Comparison of ENCODE assay signal across 1 cellular context in the genomic region with DNA sequence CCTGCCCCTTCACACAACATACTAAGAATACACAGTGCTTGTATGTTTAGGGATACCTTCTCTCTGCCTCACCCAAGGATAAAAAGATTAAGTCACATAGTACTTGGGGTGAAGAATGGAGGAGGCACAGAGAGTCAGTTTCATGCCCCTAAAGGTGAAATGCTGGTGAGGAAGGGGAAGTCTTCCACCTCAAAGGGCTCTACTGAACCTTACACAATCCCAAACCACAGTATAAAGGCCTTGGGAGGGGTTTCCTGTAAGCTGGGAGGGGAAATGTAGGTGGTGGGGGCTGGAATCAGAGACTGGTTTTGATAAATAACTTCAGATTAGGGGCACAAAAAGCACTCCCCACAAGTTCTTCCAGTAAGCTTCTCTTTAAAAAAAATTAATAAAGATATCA.
TF ChIP-seq lines count a peak whose summit lies in the region.

No MANE protein-coding gene starts in this region.

TF ChIP-seq in WTC11, 78 proteins besides CTCF, POLR2A, EP300 and RAD21:
- TF ChIP-seq, protein P1, sequence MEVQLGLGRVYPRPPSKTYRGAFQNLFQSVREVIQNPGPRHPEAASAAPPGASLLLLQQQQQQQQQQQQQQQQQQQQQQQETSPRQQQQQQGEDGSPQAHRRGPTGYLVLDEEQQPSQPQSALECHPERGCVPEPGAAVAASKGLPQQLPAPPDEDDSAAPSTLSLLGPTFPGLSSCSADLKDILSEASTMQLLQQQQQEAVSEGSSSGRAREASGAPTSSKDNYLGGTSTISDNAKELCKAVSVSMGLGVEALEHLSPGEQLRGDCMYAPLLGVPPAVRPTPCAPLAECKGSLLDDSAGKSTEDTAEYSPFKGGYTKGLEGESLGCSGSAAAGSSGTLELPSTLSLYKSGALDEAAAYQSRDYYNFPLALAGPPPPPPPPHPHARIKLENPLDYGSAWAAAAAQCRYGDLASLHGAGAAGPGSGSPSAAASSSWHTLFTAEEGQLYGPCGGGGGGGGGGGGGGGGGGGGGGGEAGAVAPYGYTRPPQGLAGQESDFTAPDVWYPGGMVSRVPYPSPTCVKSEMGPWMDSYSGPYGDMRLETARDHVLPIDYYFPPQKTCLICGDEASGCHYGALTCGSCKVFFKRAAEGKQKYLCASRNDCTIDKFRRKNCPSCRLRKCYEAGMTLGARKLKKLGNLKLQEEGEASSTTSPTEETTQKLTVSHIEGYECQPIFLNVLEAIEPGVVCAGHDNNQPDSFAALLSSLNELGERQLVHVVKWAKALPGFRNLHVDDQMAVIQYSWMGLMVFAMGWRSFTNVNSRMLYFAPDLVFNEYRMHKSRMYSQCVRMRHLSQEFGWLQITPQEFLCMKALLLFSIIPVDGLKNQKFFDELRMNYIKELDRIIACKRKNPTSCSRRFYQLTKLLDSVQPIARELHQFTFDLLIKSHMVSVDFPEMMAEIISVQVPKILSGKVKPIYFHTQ (CRISPR knock-in tag; IDR thresholded peaks at IDR 0.05): no peak
- TF ChIP-seq, protein P2, sequence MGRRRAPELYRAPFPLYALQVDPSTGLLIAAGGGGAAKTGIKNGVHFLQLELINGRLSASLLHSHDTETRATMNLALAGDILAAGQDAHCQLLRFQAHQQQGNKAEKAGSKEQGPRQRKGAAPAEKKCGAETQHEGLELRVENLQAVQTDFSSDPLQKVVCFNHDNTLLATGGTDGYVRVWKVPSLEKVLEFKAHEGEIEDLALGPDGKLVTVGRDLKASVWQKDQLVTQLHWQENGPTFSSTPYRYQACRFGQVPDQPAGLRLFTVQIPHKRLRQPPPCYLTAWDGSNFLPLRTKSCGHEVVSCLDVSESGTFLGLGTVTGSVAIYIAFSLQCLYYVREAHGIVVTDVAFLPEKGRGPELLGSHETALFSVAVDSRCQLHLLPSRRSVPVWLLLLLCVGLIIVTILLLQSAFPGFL (CRISPR knock-in tag; IDR thresholded peaks at IDR 0.05; ENCODE audit: borderline replicate concordance): no peak
- TF ChIP-seq JAZF1 (CRISPR knock-in tag; IDR thresholded peaks at IDR 0.05) (no peak), ZNF416 (CRISPR knock-in tag; IDR thresholded peaks at IDR 0.05) (no peak), ZNF232 (CRISPR knock-in tag; IDR thresholded peaks at IDR 0.05) (no peak), NR3C1 (CRISPR knock-in tag; conservative IDR thresholded peaks at IDR 0.05; ENCODE audit: low read depth) (no peak), CBFB (CRISPR knock-in tag; IDR thresholded peaks at IDR 0.05; ENCODE audit: low read depth) (no peak), ZNF423 (CRISPR knock-in tag; IDR thresholded peaks at IDR 0.05) (no peak), ATF1 (CRISPR knock-in tag; IDR thresholded peaks at IDR 0.05) (no peak), ZBTB21 (CRISPR knock-in tag; IDR thresholded peaks at IDR 0.05; ENCODE audit: borderline replicate concordance) (no peak), FOXP1 (CRISPR knock-in tag; IDR thresholded peaks at IDR 0.05; ENCODE audit: borderline replicate concordance) (no peak), ZNF138 (CRISPR knock-in tag; conservative IDR thresholded peaks at IDR 0.05) (no peak), CREB1 (CRISPR knock-in tag; IDR thresholded peaks at IDR 0.05) (no peak), MXD4 (CRISPR knock-in tag; IDR thresholded peaks at IDR 0.05; ENCODE audit: borderline replicate concordance) (no peak), EMX1 (CRISPR knock-in tag; IDR thresholded peaks at IDR 0.05) (no peak), SMAD4 (CRISPR knock-in tag; IDR thresholded peaks at IDR 0.05) (no peak)
- TF ChIP-seq, protein P3, sequence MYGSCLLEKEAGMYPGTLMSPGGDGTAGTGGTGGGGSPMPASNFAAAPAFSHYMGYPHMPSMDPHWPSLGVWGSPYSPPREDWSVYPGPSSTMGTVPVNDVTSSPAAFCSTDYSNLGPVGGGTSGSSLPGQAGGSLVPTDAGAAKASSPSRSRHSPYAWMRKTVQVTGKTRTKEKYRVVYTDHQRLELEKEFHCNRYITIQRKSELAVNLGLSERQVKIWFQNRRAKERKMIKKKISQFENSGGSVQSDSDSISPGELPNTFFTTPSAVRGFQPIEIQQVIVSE (CRISPR knock-in tag; IDR thresholded peaks at IDR 0.05; ENCODE audit: borderline replicate concordance): no peak
- TF ChIP-seq, protein P4, sequence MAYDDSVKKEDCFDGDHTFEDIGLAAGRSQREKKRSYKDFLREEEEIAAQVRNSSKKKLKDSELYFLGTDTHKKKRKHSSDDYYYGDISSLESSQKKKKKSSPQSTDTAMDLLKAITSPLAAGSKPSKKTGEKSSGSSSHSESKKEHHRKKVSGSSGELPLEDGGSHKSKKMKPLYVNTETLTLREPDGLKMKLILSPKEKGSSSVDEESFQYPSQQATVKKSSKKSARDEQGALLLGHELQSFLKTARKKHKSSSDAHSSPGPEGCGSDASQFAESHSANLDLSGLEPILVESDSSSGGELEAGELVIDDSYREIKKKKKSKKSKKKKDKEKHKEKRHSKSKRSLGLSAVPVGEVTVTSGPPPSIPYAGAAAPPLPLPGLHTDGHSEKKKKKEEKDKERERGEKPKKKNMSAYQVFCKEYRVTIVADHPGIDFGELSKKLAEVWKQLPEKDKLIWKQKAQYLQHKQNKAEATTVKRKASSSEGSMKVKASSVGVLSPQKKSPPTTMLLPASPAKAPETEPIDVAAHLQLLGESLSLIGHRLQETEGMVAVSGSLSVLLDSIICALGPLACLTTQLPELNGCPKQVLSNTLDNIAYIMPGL (CRISPR knock-in tag; IDR thresholded peaks at IDR 0.05): no peak
- TF ChIP-seq, protein P5, sequence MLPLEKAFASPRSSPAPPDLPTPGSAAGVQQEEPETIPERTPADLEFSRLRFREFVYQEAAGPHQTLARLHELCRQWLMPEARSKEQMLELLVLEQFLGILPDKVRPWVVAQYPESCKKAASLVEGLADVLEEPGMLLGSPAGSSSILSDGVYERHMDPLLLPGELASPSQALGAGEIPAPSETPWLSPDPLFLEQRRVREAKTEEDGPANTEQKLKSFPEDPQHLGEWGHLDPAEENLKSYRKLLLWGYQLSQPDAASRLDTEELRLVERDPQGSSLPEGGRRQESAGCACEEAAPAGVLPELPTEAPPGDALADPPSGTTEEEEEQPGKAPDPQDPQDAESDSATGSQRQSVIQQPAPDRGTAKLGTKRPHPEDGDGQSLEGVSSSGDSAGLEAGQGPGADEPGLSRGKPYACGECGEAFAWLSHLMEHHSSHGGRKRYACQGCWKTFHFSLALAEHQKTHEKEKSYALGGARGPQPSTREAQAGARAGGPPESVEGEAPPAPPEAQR (CRISPR knock-in tag; IDR thresholded peaks at IDR 0.05): no peak
